ENCODE assay signal across 8 cellular contexts in genomic region chr3:58025824-58026579, GRCh38. TPM values are rescaled to one million over a fixed set of nuclear protein-coding genes. Genes with fewer than 3 reads are reported as not detected.
DNase-seq lines count a peak whose midpoint lies in the region; ATAC-seq and TF ChIP-seq lines count a peak whose summit lies in the region.

No MANE protein-coding gene starts in this region.

- DNase-seq in DMS79 (lab: John Stamatoyannopoulos, UW) (peak; percentile 82), NCI-H2171 treated with DMSO at 0.1 percent for 48 hours (lab: John Stamatoyannopoulos, UW) (peak; percentile 92), cerebellum (ENCODE audit: low spot score) (peak; percentile 31)
- DNase-seq in stimulated activated CD4-positive, alpha-beta T cell treated with anti-CD3 and anti-CD28 coated beads, Interleukin-4, amount 100 ng/mL, for 1 hour = no peak

- ATAC-seq in HG02763 (IDR thresholded peaks at IDR 0.05; ENCODE audit: unreplicated experiment) (no peak), GM19467 (IDR thresholded peaks at IDR 0.05; ENCODE audit: unreplicated experiment) (no peak), GM19463 (IDR thresholded peaks at IDR 0.05; ENCODE audit: unreplicated experiment) (no peak)

- H3K36me3 Mint-ChIP-seq in nephron (ENCODE audit: low read depth) = peaks cover 5% of the 10 kb centered on the region

- no peaks in the 10 kb centered on the region for H3K27me3 Mint-ChIP-seq in nephron (ENCODE audit: low read depth)

- H3K9me3 Mint-ChIP-seq in nephron = no peaks in the 10 kb centered on the region

- peak overlapping the region; percentile 69 to 80 (median 71) for H3K27ac Mint-ChIP-seq in nephron

- H3K4me1 Mint-ChIP-seq in nephron = peaks cover 36% of the 10 kb centered on the region

- TF ChIP-seq CTCF in nephron (IDR thresholded peaks at IDR 0.05; ENCODE audit: unreplicated experiment in 3 of 3) = no peak

- H3K4me3 Mint-ChIP-seq in nephron = no peak overlapping the region

RNA-seq across cellular contexts. Expression of gene FLNB, which starts 17.8 kb away (rescaled TPM):
- 57.6 TPM for total RNA-seq in cerebellum
